In genomic region chr13:102854675-102855074, GRCh38 we compare ENCODE assay signal across 13 cellular contexts. TPM values are rescaled to one million over a fixed set of nuclear protein-coding genes. Genes with fewer than 3 reads are reported as not detected.
DNase-seq lines count a peak whose midpoint lies in the region; ATAC-seq and TF ChIP-seq lines count a peak whose summit lies in the region.
"Had no signal": no experiment of that assay in that cellular context is flagged by ENCODE, and none has a peak within 500 bp of the region (broad histone marks: within the 10 kb centered on the region; RNA-seq: fewer than 3 reads in every experiment).

No MANE protein-coding gene starts in this region.

- intact Hi-C loops in Caco-2 (cut with micrococcal nuclease; ENCODE audit: unreplicated experiment): no loop called here
- intact Hi-C loops in posterior vena cava (cut with DNase I): loop anchor here in 1 of 2 donors (5.0 kb wide), 1 partner anchor 272 kb away; no protein-coding TSS in a partner anchor

- peaks cover 6% of the 10 kb centered on the region for H3K36me3 Mint-ChIP-seq in Caco-2 (ENCODE audit: insufficient read depth, unreplicated experiment)

- no peaks in the 10 kb centered on the region for H3K4me1 Mint-ChIP-seq in Caco-2 (ENCODE audit: low read depth, unreplicated experiment)

- H3K4me1 ChIP-seq in Caco-2 (no peaks in the 10 kb centered on the region), Peyer's patch (no peaks in the 10 kb centered on the region)

- no peak overlapping the region for H3K27ac Mint-ChIP-seq in Caco-2 (ENCODE audit: unreplicated experiment)
- H3K27ac Mint-ChIP-seq: HFFc6 had no signal

- H3K4me3 ChIP-seq in Caco-2 (ENCODE audit: low read depth, low read length) (no peak overlapping the region), Peyer's patch (no peak overlapping the region)
- H3K4me3 ChIP-seq: MG63 had no signal

- H3K9me3 ChIP-seq in Caco-2 (no peaks in the 10 kb centered on the region), Peyer's patch (no peaks in the 10 kb centered on the region)
- H3K9me3 ChIP-seq: MG63 had no signal

- TF ChIP-seq CTCF in Caco-2 (IDR thresholded peaks at IDR 0.05; ENCODE audit: insufficient read depth in 1 of 2, low read depth in 1 of 2, low read length in 1 of 2, severe bottlenecking in 1 of 2, unreplicated experiment in 1 of 2): no peak
- TF ChIP-seq CTCF in Peyer's patch (IDR thresholded peaks at IDR 0.05): no peak

- no peaks in the 10 kb centered on the region for H3K9me3 Mint-ChIP-seq in Caco-2 (ENCODE audit: unreplicated experiment)
- H3K9me3 Mint-ChIP-seq: HFFc6 had no signal

- H3K27me3 ChIP-seq in Caco-2 (replicated peaks; ENCODE audit: control insufficient read depth, insufficient read depth, low read length) (no peaks in the 10 kb centered on the region), Peyer's patch (no peaks in the 10 kb centered on the region)
- H3K27me3 ChIP-seq: MG63 had no signal

- H3K36me3 ChIP-seq in Caco-2 (ENCODE audit: control insufficient read depth, insufficient read depth, low read length) (peaks cover 2% of the 10 kb centered on the region), Peyer's patch (peaks cover 0 to 72% (median 0%) of the 10 kb centered on the region in 3 donors)

- POLR2A ChIA-PET in Caco-2 (lab: Charles Lee): no interaction called here

- no peak for TF ChIP-seq POLR2A in Peyer's patch (IDR thresholded peaks at IDR 0.05)

- CTCF ChIA-PET in Caco-2 (lab: Charles Lee): no interaction called here

- peak; percentile 82 for ATAC-seq in GM19395 (IDR thresholded peaks at IDR 0.05; ENCODE audit: unreplicated experiment)
- ATAC-seq in HG03354 (IDR thresholded peaks at IDR 0.05; ENCODE audit: poor library complexity, severe bottlenecking, unreplicated experiment): peak; percentile 59

- H3K4me3 Mint-ChIP-seq in Caco-2 (ENCODE audit: unreplicated experiment): no peak overlapping the region
- H3K4me3 Mint-ChIP-seq: HFFc6 had no signal

- DNase-seq in DMS153 treated with DMSO at 0.1 percent for 48 hours (lab: John Stamatoyannopoulos, UW; ENCODE audit: unreplicated experiment): peak; percentile 52
- peak; percentile 10 for DNase-seq in dermis blood vessel endothelial cell
- no peak for DNase-seq in Caco-2
- no peak for DNase-seq in occipital lobe (lab: John Stamatoyannopoulos, UW)
- no peak for DNase-seq in posterior vena cava (ENCODE audit: low spot score)
- no peak for DNase-seq in Peyer's patch
- DNase-seq: HFFc6, MG63, NCI-H510A, retina had no signal

- no TSS peak for BruUV-seq in Caco-2 (replicated peaks; lab: Mats Ljungman, UMichigan)

- no peaks in the 10 kb centered on the region for H3K27me3 Mint-ChIP-seq in Caco-2 (ENCODE audit: insufficient read depth, unreplicated experiment)

- H3K27ac ChIP-seq in Peyer's patch: no peak overlapping the region
- H3K27ac ChIP-seq: VCaP had no signal

RNA-seq across cellular contexts. Expression of gene ERCC5, which starts 8.8 kb away (rescaled TPM):
- total RNA-seq in dermis blood vessel endothelial cell (51.9 and 54.9 TPM in 2 replicates), Caco-2 (2022) (29.9 and 31.4 TPM in 2 replicates), occipital lobe (70.0 TPM), posterior vena cava (10 to 100 TPM; 26.6 to 30.3 TPM), Peyer's patch (100 to 1,000 TPM in 3 of 4 donors, 10 to 100 TPM in 1; 91.8 to 231 (median 113) TPM)

RNA-seq across cellular contexts. Expression of gene BIVM, which starts 55.8 kb away (rescaled TPM):
- total RNA-seq in dermis blood vessel endothelial cell (21.4 and 24.0 TPM in 2 replicates), Caco-2 (2022) (14.9 and 19.1 TPM in 2 replicates), occipital lobe (65.2 TPM), posterior vena cava (10 to 100 TPM; 15.3 to 16.8 TPM), Peyer's patch (10 to 100 TPM; 14.6 to 24.9 (median 18.0) TPM)

RNA-seq across cellular contexts. Expression of gene POGLUT2, which starts 55.9 kb away (rescaled TPM):
- total RNA-seq in dermis blood vessel endothelial cell: 19.6 and 25.5 TPM in 2 replicates
- 12.0 and 20.1 TPM in 2 replicates for total RNA-seq in Caco-2 (2022)
- total RNA-seq in occipital lobe: 11.5 TPM
- total RNA-seq in posterior vena cava: 1 to 10 TPM; 6.2 to 9.9 TPM
- 1 to 10 TPM in 2 of 4 donors, under 1 TPM in 1, not detected in 1; 0.70 to 2.4 (median 1.5) TPM for total RNA-seq in Peyer's patch

Comparison
In these comparisons a context has a peak if more than half of its experiments do, and no peak if none do; other contexts are left out.
1. DNase-seq: peak in DMS153 treated with DMSO at 0.1 percent for 48 hours (single experiment) and dermis blood vessel endothelial cell (single experiment); none in Caco-2 (0 of 2), occipital lobe (single experiment), posterior vena cava (single experiment) and Peyer's patch (0 of 3).